Comparison of ENCODE assay signal across 22 cellular contexts in genomic region chr1:184502154-184502553, GRCh38.
DNase-seq lines count a peak whose midpoint lies in the region; ATAC-seq and TF ChIP-seq lines count a peak whose summit lies in the region.
"Had no signal": no experiment of that assay in that cellular context is flagged by ENCODE, and none has a peak within 500 bp of the region (broad histone marks: within the 10 kb centered on the region; RNA-seq: fewer than 3 reads in every experiment).

No MANE protein-coding gene starts in this region.

- H3K27ac ChIP-seq in gastrocnemius medialis: peak overlapping the region; percentile 88 to 96 (median 90)
- H3K27ac ChIP-seq: BLaER1 treated with 17β-estradiol and CSF1 and Interleukin-3, amounts not matched to agents 10 nM and 100 nM; HL-60; KMS-11; RWPE1 had no signal

- intact Hi-C loops in gastrocnemius medialis (cut with DNase I; ENCODE audit: low total_unique reads): no loop called here

- no peaks in the 10 kb centered on the region for H3K9me3 ChIP-seq in gastrocnemius medialis
- H3K9me3 ChIP-seq: BLaER1 treated with 17β-estradiol and CSF1 and Interleukin-3, amounts not matched to agents 10 nM and 100 nM; Caco-2; HAP-1 had no signal

- DNase-seq in NCI-H2081 (lab: John Stamatoyannopoulos, UW): peak; percentile 31 to 58
- DNase-seq in NCI-H2081 treated with DMSO at 0.1 percent for 48 hours (lab: John Stamatoyannopoulos, UW): no peak
- DNase-seq in NCI-H146 (lab: John Stamatoyannopoulos, UW): peak; percentile 39
- DNase-seq in NCI-H748 (lab: John Stamatoyannopoulos, UW; ENCODE audit: unreplicated experiment): peak; percentile 74
- no peak for DNase-seq in gastrocnemius medialis
- DNase-seq in activated naive CD8-positive, alpha-beta T cell treated with anti-CD3 and anti-CD28 coated beads, Interleukin-2, amount 50 U/mL, for 24 hours: no peak
- DNase-seq: Caco-2; CD4-positive, alpha-beta T cell; NCI-H1048; NCI-H187; SHP77; T-helper 1 cell had no signal

- H3K9me3 Mint-ChIP-seq in activated naive CD8-positive, alpha-beta T cell treated with anti-CD3 and anti-CD28 coated beads, Interleukin-2, amount 50 U/mL, for 24 hours: no peaks in the 10 kb centered on the region
- H3K9me3 Mint-ChIP-seq: CD4-positive, alpha-beta T cell; GM23338; IgD-negative memory B cell; T-helper 2 cell treated with Interferon-gamma antibody and Interleukin-4, amounts not matched to agents 5 μg/mL and 100 μg/mL, for 36 hours had no signal

- H3K27me3 Mint-ChIP-seq in activated naive CD8-positive, alpha-beta T cell treated with anti-CD3 and anti-CD28 coated beads, Interleukin-2, amount 50 U/mL, for 24 hours: peaks cover 2% of the 10 kb centered on the region
- H3K27me3 Mint-ChIP-seq: CD4-positive, alpha-beta T cell; IgD-negative memory B cell had no signal

- no peak for ATAC-seq in gastrocnemius medialis
- no peak for ATAC-seq in GM21423 (IDR thresholded peaks at IDR 0.05; ENCODE audit: unreplicated experiment)
- ATAC-seq in activated naive CD8-positive, alpha-beta T cell treated with anti-CD3 and anti-CD28 coated beads, Interleukin-2, amount 50 U/mL, for 24 hours: no peak
- ATAC-seq: GM23338, Panc1 had no signal

- no peak overlapping the region for H3K4me3 ChIP-seq in gastrocnemius medialis
- H3K4me3 ChIP-seq: BLaER1 treated with 17β-estradiol and CSF1 and Interleukin-3, amounts not matched to agents 10 nM and 100 nM; GM23338; HAP-1 had no signal

- no peaks in the 10 kb centered on the region for H3K27me3 ChIP-seq in gastrocnemius medialis
- H3K27me3 ChIP-seq: BLaER1 treated with 17β-estradiol and CSF1 and Interleukin-3, amounts not matched to agents 10 nM and 100 nM had no signal

- H3K4me1 ChIP-seq in gastrocnemius medialis: peaks cover 70 to 91% of the 10 kb centered on the region in 2 donors
- H3K4me1 ChIP-seq: Caco-2 had no signal

- no peaks in the 10 kb centered on the region for H3K36me3 ChIP-seq in gastrocnemius medialis
- H3K36me3 ChIP-seq: HAP-1 had no signal

- no peak for TF ChIP-seq CTCF in gastrocnemius medialis (IDR thresholded peaks at IDR 0.05 in 4 of 5, conservative IDR thresholded peaks at IDR 0.05 in 1 of 5)

- H3K36me3 Mint-ChIP-seq in activated naive CD8-positive, alpha-beta T cell treated with anti-CD3 and anti-CD28 coated beads, Interleukin-2, amount 50 U/mL, for 24 hours (ENCODE audit: low read depth): no peaks in the 10 kb centered on the region
- H3K36me3 Mint-ChIP-seq: IgD-negative memory B cell had no signal

- H3K4me1 Mint-ChIP-seq in activated naive CD8-positive, alpha-beta T cell treated with anti-CD3 and anti-CD28 coated beads, Interleukin-2, amount 50 U/mL, for 24 hours: no peaks in the 10 kb centered on the region
- H3K4me1 Mint-ChIP-seq: IgD-negative memory B cell had no signal

- in situ Hi-C loops in gastrocnemius medialis (cut with MboI; ENCODE audit: low sequenced_read_pairs in 4 of 4): no loop called here

- TF ChIP-seq POLR2A in gastrocnemius medialis (IDR thresholded peaks at IDR 0.05): no peak

- H3K27ac Mint-ChIP-seq in activated naive CD8-positive, alpha-beta T cell treated with anti-CD3 and anti-CD28 coated beads, Interleukin-2, amount 50 U/mL, for 24 hours: no peak overlapping the region
- H3K27ac Mint-ChIP-seq: CD4-positive, alpha-beta T cell; GM23338; T-helper 2 cell treated with Interferon-gamma antibody and Interleukin-4, amounts not matched to agents 5 μg/mL and 100 μg/mL, for 36 hours had no signal

- no peak overlapping the region for H3K4me3 Mint-ChIP-seq in activated naive CD8-positive, alpha-beta T cell treated with anti-CD3 and anti-CD28 coated beads, Interleukin-2, amount 50 U/mL, for 24 hours
- H3K4me3 Mint-ChIP-seq: CD4-positive, alpha-beta T cell; GM23338; IgD-negative memory B cell; T-helper 2 cell treated with Interferon-gamma antibody and Interleukin-4, amounts not matched to agents 5 μg/mL and 100 μg/mL, for 36 hours had no signal

Comparison
In these comparisons a context has a peak if more than half of its experiments do, and no peak if none do; other contexts are left out.
1. DNase-seq: peak in NCI-H2081 (2 of 2), NCI-H146 (single experiment) and NCI-H748 (single experiment); none in NCI-H2081 treated with DMSO at 0.1 percent for 48 hours (single experiment), gastrocnemius medialis (0 of 2) and activated naive CD8-positive, alpha-beta T cell treated with anti-CD3 and anti-CD28 coated beads, Interleukin-2, amount 50 U/mL, for 24 hours (single experiment).